ENCODE assay signal across 8 cellular contexts in the genomic region with DNA sequence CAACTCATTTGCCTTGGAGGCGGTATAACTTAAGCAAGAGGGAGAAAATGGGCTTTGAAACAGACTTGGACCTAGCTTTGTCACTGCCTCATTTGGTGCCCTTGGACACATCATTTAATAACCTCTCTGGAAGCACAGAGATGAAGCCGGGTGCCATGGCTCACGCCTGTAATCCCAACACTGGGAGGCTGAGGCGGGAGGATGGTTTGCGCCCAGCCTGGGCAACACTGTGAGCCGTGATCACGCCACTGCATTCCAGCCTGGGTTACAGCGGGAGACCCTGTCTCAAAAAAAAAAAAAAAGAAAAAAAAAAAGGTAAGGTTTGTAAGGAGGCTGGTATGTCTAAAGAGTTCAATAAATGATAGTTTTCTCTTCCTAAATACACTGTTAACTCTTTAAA. TPM values are rescaled to one million over a fixed set of nuclear protein-coding genes. Genes with fewer than 3 reads are reported as not detected.
DNase-seq lines count a peak whose midpoint lies in the region; ATAC-seq and TF ChIP-seq lines count a peak whose summit lies in the region.

No MANE protein-coding gene starts in this region.

- H2AFZ ChIP-seq in Loucy (ENCODE audit: low read length), result no peak overlapping the region

- H4K20me1 ChIP-seq in Loucy (ENCODE audit: insufficient read depth, low read length, poor library complexity, severe bottlenecking), result peaks cover 7% of the 10 kb centered on the region

- peaks cover 52% of the 10 kb centered on the region for H3K4me1 Mint-ChIP-seq in CD4-positive, alpha-beta T cell (ENCODE audit: low read depth)
- peaks cover 36% of the 10 kb centered on the region for H3K4me1 Mint-ChIP-seq in central memory CD8-positive, alpha-beta T cell
- H3K4me1 Mint-ChIP-seq in naive thymus-derived CD8-positive, alpha-beta T cell, result peaks cover 18 to 49% (median 44%) of the 10 kb centered on the region in 4 donors

- H3K36me3 ChIP-seq in Loucy (ENCODE audit: insufficient read depth, low read length), result peaks cover 15% of the 10 kb centered on the region; the same call in 1 of the 2 replicates

- no peak for ATAC-seq in CD4-positive, alpha-beta T cell (ENCODE audit: poor library complexity)
- ATAC-seq in central memory CD8-positive, alpha-beta T cell (replicated peaks; ENCODE audit: extremely low read depth, poor library complexity, severe bottlenecking), result no peak
- ATAC-seq in naive thymus-derived CD8-positive, alpha-beta T cell, result no peak
- ATAC-seq in GM21367 (IDR thresholded peaks at IDR 0.05; ENCODE audit: unreplicated experiment), result no peak

- H3K27me3 Mint-ChIP-seq in CD4-positive, alpha-beta T cell, result no peaks in the 10 kb centered on the region
- H3K27me3 Mint-ChIP-seq in central memory CD8-positive, alpha-beta T cell, result no peaks in the 10 kb centered on the region
- no peaks in the 10 kb centered on the region for H3K27me3 Mint-ChIP-seq in naive thymus-derived CD8-positive, alpha-beta T cell

- peak overlapping the region; percentile 96 for H3K4me3 Mint-ChIP-seq in CD4-positive, alpha-beta T cell
- H3K4me3 Mint-ChIP-seq in central memory CD8-positive, alpha-beta T cell, result peak overlapping the region; percentile 97
- H3K4me3 Mint-ChIP-seq in naive thymus-derived CD8-positive, alpha-beta T cell, result peak overlapping the region; percentile 93 to 99 (median 98)

- no peak for DNase-seq in CD4-positive, alpha-beta T cell
- DNase-seq in central memory CD8-positive, alpha-beta T cell (ENCODE audit: low spot score in 2 of 2), result no peak
- DNase-seq in naive thymus-derived CD8-positive, alpha-beta T cell, result no peak
- no peak for DNase-seq in HEK293T (ENCODE audit: extremely low spot score)
- no peak for DNase-seq in activated CD4-positive, alpha-beta T cell treated with anti-CD3 and anti-CD28 coated beads for 48 hours
- no peak for DNase-seq in SHP77 treated with DMSO at 0.1 percent for 48 hours (lab: John Stamatoyannopoulos, UW)

- H3K36me3 Mint-ChIP-seq in CD4-positive, alpha-beta T cell (ENCODE audit: low read depth), result peaks cover 55% of the 10 kb centered on the region
- peaks cover 33% of the 10 kb centered on the region for H3K36me3 Mint-ChIP-seq in central memory CD8-positive, alpha-beta T cell (ENCODE audit: insufficient read depth)
- H3K36me3 Mint-ChIP-seq in naive thymus-derived CD8-positive, alpha-beta T cell, result peaks cover 0 to 46% (median 6%) of the 10 kb centered on the region in 3 donors

- TF ChIP-seq CTCF in CD4-positive, alpha-beta T cell (IDR thresholded peaks at IDR 0.05), result no peak
- TF ChIP-seq CTCF in Loucy (conservative IDR thresholded peaks at IDR 0.05; ENCODE audit: low read length), result no peak

- H3K9me3 ChIP-seq in CD4-positive, alpha-beta T cell (ENCODE audit: control insufficient read depth, low read length), result no peaks in the 10 kb centered on the region
- no peaks in the 10 kb centered on the region for H3K9me3 ChIP-seq in Loucy (ENCODE audit: insufficient read depth, low read depth, low read length)

- peak overlapping the region; percentile 91 for H3K9ac ChIP-seq in Loucy (ENCODE audit: low read depth, low read length, poor library complexity, severe bottlenecking)

- H3K4me1 ChIP-seq in Loucy (ENCODE audit: insufficient read depth, low read length, poor library complexity, severe bottlenecking), result peaks cover 25% of the 10 kb centered on the region

- no peaks in the 10 kb centered on the region for H3F3A ChIP-seq in Loucy (ENCODE audit: low read depth)

- H3K9me3 Mint-ChIP-seq in CD4-positive, alpha-beta T cell, result no peaks in the 10 kb centered on the region
- no peaks in the 10 kb centered on the region for H3K9me3 Mint-ChIP-seq in central memory CD8-positive, alpha-beta T cell
- H3K9me3 Mint-ChIP-seq in naive thymus-derived CD8-positive, alpha-beta T cell, result no peaks in the 10 kb centered on the region

- peak overlapping the region; percentile 71 for H3K27ac ChIP-seq in CD4-positive, alpha-beta T cell (ENCODE audit: low read depth, low read length)

- no peaks in the 10 kb centered on the region for H3K27me3 ChIP-seq in CD4-positive, alpha-beta T cell (ENCODE audit: control insufficient read depth, insufficient read depth, low read length)
- no peaks in the 10 kb centered on the region for H3K27me3 ChIP-seq in Loucy (ENCODE audit: insufficient read depth, low read length, poor library complexity, severe bottlenecking)

- H3K9me2 ChIP-seq in Loucy (replicated peaks; ENCODE audit: low read depth, low read length), result no peaks in the 10 kb centered on the region

- POLR2A ChIA-PET in CD4-positive, alpha-beta T cell (lab: Charles Lee), result interaction anchor here (1.0 to 3.2 kb wide), 2 partner anchors 87 to 97 kb away, joined by 3 to 12 read pairs; no protein-coding TSS in a partner anchor
- POLR2A ChIA-PET in naive thymus-derived CD8-positive, alpha-beta T cell (lab: Charles Lee), result no interaction called here
- POLR2A ChIA-PET in HEK293T (lab: Yijun Ruan, JAX), result interaction anchor here (0.7 to 2.6 kb wide), 2 partner anchors 36 to 115 kb away, joined by 3 to 7 read pairs; partner anchors contain the start of gene RAB6A

- H3K27ac Mint-ChIP-seq in CD4-positive, alpha-beta T cell, result peak overlapping the region; percentile 91
- peak overlapping the region; percentile 98 for H3K27ac Mint-ChIP-seq in central memory CD8-positive, alpha-beta T cell (ENCODE audit: low read depth)
- H3K27ac Mint-ChIP-seq in naive thymus-derived CD8-positive, alpha-beta T cell, result peak overlapping the region; percentile 93 to 99 (median 98)

- peak overlapping the region; percentile 92 for H3K4me3 ChIP-seq in Loucy (ENCODE audit: low read length, poor library complexity, severe bottlenecking)

- peaks cover 59% of the 10 kb centered on the region for H3K79me2 ChIP-seq in Loucy (ENCODE audit: insufficient read depth, low read length)

- intact Hi-C loops in CD4-positive, alpha-beta T cell (cut with DNase I, micrococcal nuclease), result loop anchor here (1.0 to 10.0 kb wide), 10 partner anchors 87 to 1764 kb away; partner anchors contain the start of genes C2CD3 (in 2 of the 2), PPME1 (in 2 of the 2), RAB6A (in 2 of the 2) and ANAPC15 (in 1 of the 2)

- CTCF ChIA-PET in CD4-positive, alpha-beta T cell (lab: Charles Lee), result no interaction called here
- CTCF ChIA-PET in HEK293T (lab: Yijun Ruan, JAX), result no interaction called here

- H3K4me2 ChIP-seq in Loucy (ENCODE audit: low read depth, low read length, poor library complexity, severe bottlenecking), result peak overlapping the region; percentile 98

TF ChIP-seq in HEK293T, 16 proteins besides CTCF, POLR2A, EP300 and RAD21:
- TF ChIP-seq HDGF (IDR thresholded peaks at IDR 0.05; ENCODE audit: borderline replicate concordance) (no peak), FOXK2 (IDR thresholded peaks at IDR 0.05) (no peak), FOXM1 (IDR thresholded peaks at IDR 0.05; ENCODE audit: borderline replicate concordance) (no peak), ARNT (IDR thresholded peaks at IDR 0.05) (no peak), L3MBTL2 (conservative IDR thresholded peaks at IDR 0.05) (no peak), NFRKB (IDR thresholded peaks at IDR 0.05) (no peak), ZNF384 (IDR thresholded peaks at IDR 0.05) (no peak), LEF1 (IDR thresholded peaks at IDR 0.05; ENCODE audit: borderline replicate concordance) (no peak), TARDBP (IDR thresholded peaks at IDR 0.05) (no peak), SP1 (IDR thresholded peaks at IDR 0.05) (no peak), SUZ12 (IDR thresholded peaks at IDR 0.05) (no peak), FOXA1 (IDR thresholded peaks at IDR 0.05) (no peak), BHLHE40 (IDR thresholded peaks at IDR 0.05; ENCODE audit: borderline replicate concordance) (no peak), CTBP1 (IDR thresholded peaks at IDR 0.05; ENCODE audit: borderline replicate concordance) (no peak), ELF4 (IDR thresholded peaks at IDR 0.05) (no peak)
- TF ChIP-seq, protein P1, sequence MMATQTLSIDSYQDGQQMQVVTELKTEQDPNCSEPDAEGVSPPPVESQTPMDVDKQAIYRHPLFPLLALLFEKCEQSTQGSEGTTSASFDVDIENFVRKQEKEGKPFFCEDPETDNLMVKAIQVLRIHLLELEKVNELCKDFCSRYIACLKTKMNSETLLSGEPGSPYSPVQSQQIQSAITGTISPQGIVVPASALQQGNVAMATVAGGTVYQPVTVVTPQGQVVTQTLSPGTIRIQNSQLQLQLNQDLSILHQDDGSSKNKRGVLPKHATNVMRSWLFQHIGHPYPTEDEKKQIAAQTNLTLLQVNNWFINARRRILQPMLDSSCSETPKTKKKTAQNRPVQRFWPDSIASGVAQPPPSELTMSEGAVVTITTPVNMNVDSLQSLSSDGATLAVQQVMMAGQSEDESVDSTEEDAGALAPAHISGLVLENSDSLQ (IDR thresholded peaks at IDR 0.05), result no peak
TF ChIP-seq in HEK293T: peak in this region for 0.

RNA-seq across cellular contexts. Expression of gene COA4, which starts 0.8 kb away (rescaled TPM):
- 10 to 100 TPM; 20.7 to 23.9 TPM for total RNA-seq in CD4-positive, alpha-beta T cell
- total RNA-seq in naive thymus-derived CD8-positive, alpha-beta T cell, result 10 to 100 TPM; 62.4 to 77.3 TPM
- polyA plus RNA-seq in naive thymus-derived CD8-positive, alpha-beta T cell, result 10 to 100 TPM; 48.1 to 66.8 (median 61.4) TPM

RNA-seq across cellular contexts. Expression of gene PAAF1, which starts 1.0 kb away (rescaled TPM):
- total RNA-seq in CD4-positive, alpha-beta T cell, result 1 to 10 TPM; 6.2 to 7.6 TPM
- 10 to 100 TPM; 20.4 to 24.6 TPM for total RNA-seq in naive thymus-derived CD8-positive, alpha-beta T cell
- polyA plus RNA-seq in naive thymus-derived CD8-positive, alpha-beta T cell, result 10 to 100 TPM; 17.7 to 30.4 (median 23.9) TPM
